In genomic region chr11:75317446-75318122, GRCh38 we compare ENCODE assay signal across 27 cellular contexts. TPM values are rescaled to one million over a fixed set of nuclear protein-coding genes. Genes with fewer than 3 reads are reported as not detected.
DNase-seq lines count a peak whose midpoint lies in the region; TF ChIP-seq lines count a peak whose summit lies in the region.
"Had no signal": no experiment of that assay in that cellular context is flagged by ENCODE, and none has a peak within 500 bp of the region (broad histone marks: within the 10 kb centered on the region; RNA-seq: fewer than 3 reads in every experiment).

No MANE protein-coding gene starts in this region.

- H4K91ac ChIP-seq in mesenchymal stem cell (ENCODE audit: low read length) = no peak overlapping the region

- DNase-seq in NCI-H82 (lab: John Stamatoyannopoulos, UW) (peak; percentile 12), NCI-H82 treated with DMSO at 0.1 percent for 48 hours (lab: John Stamatoyannopoulos, UW; ENCODE audit: unreplicated experiment) (no peak), cerebellum (ENCODE audit: low spot score) (peak; percentile 81), mesenchymal stem cell (no peak), substantia nigra (lab: John Stamatoyannopoulos, UW) (peak in 3 of 49 donors; percentile 17 to 64 (median 29)), NOMO-1 treated with DMSO at 0.1 percent for 48 hours (lab: John Stamatoyannopoulos, UW; ENCODE audit: unreplicated experiment) (no peak), adrenal gland (no peak), posterior vena cava (ENCODE audit: low spot score) (no peak)
- DNase-seq: activated CD4-positive, alpha-beta T cell treated with anti-CD3 and anti-CD28 coated beads for 4 hours; activated naive CD4-positive, alpha-beta T cell treated with anti-CD3 and anti-CD28 coated beads, Interleukin-2, amount 10 ng/mL, durations not matched to agents 7 days and 5 days; activated T-cell treated with anti-CD3 and anti-CD28 coated beads, Interleukin-2, amount 50 U/mL, for 72 hours; anterior cingulate cortex; CD8-positive, alpha-beta T cell; foreskin fibroblast; islet precursor cell; mammary epithelial cell; NCI-H1048; NCI-H187 treated with DMSO at 0.1 percent for 48 hours; NCI-H226; NCI-H774; PC-3; sigmoid colon; T-cell had no signal

- H3K27me3 ChIP-seq in mesenchymal stem cell (ENCODE audit: control insufficient read depth in 1 of 2, insufficient read depth in 1 of 2, low read length in 2 of 2) (no peaks in the 10 kb centered on the region), adrenal gland (no peaks in the 10 kb centered on the region)
- H3K27me3 ChIP-seq: cardiac muscle cell, sigmoid colon had no signal

- no peak overlapping the region for H3K27ac ChIP-seq in mesenchymal stem cell (ENCODE audit: low read length, poor library complexity, severe bottlenecking)
- peak overlapping the region; percentile 29 for H3K27ac ChIP-seq in substantia nigra (ENCODE audit: low read depth, low read length, poor library complexity, severe bottlenecking)
- peak overlapping the region in 1 of 5 donors; percentile 6 for H3K27ac ChIP-seq in adrenal gland
- H3K27ac ChIP-seq: 22Rv1, cardiac muscle cell, parathyroid adenoma, thoracic aorta had no signal

- peak overlapping the region; percentile 29 for H4K8ac ChIP-seq in mesenchymal stem cell (ENCODE audit: low read length)

- H3K4me2 ChIP-seq in mesenchymal stem cell (ENCODE audit: low read length, poor library complexity, severe bottlenecking) = no peak overlapping the region

- peaks cover 0 to 8% of the 10 kb centered on the region in 2 experiments for H3K36me3 ChIP-seq in mesenchymal stem cell (ENCODE audit: control insufficient read depth in 1 of 2, insufficient read depth in 2 of 2, low read depth in 1 of 2, low read length in 2 of 2)
- H3K36me3 ChIP-seq in adrenal gland (replicated peaks in 1 of 2) = no peaks in the 10 kb centered on the region
- H3K36me3 ChIP-seq: cardiac muscle cell, sigmoid colon, thoracic aorta had no signal

- no peak overlapping the region for H2BK15ac ChIP-seq in mesenchymal stem cell (ENCODE audit: low read depth, poor library complexity, severe bottlenecking)

- 78% methylated on average over 12 of the region's 12 CpGs for WGBS in mesenchymal stem cell
- 67 to 72% (median 69%) methylated on average over 10 to 12 of the region's 12 CpGs for WGBS in adrenal gland, 4 donors

- intact Hi-C loops in adrenal gland (cut with DNase I) = no loop called here
- intact Hi-C loops in posterior vena cava (cut with DNase I) = no loop called here

- H3K79me1 ChIP-seq in mesenchymal stem cell (replicated peaks; ENCODE audit: low read length, poor library complexity, severe bottlenecking) = peaks cover 62% of the 10 kb centered on the region

- peak overlapping the region in 1 of 2 experiments; percentile 46 for H3K23ac ChIP-seq in mesenchymal stem cell (ENCODE audit: low read length in 2 of 2)

- H3K9me3 ChIP-seq in mesenchymal stem cell (ENCODE audit: control insufficient read depth, low read length) = no peaks in the 10 kb centered on the region
- no peaks in the 10 kb centered on the region for H3K9me3 ChIP-seq in adrenal gland (replicated peaks in 1 of 3)
- H3K9me3 ChIP-seq: sigmoid colon, thoracic aorta had no signal

- TF ChIP-seq CTCF in adrenal gland (IDR thresholded peaks at IDR 0.05) = no peak

- no peak overlapping the region for H3K4me3 ChIP-seq in mesenchymal stem cell (ENCODE audit: insufficient read depth in 1 of 2, low read depth in 1 of 2, low read length in 2 of 2)
- no peak overlapping the region for H3K4me3 ChIP-seq in adrenal gland
- H3K4me3 ChIP-seq: cardiac muscle cell, sigmoid colon, thoracic aorta had no signal

- H3K14ac ChIP-seq in mesenchymal stem cell (ENCODE audit: low read length in 2 of 2) = no peak overlapping the region

- H3K9ac ChIP-seq in mesenchymal stem cell (ENCODE audit: low read length) = no peak overlapping the region
- H3K9ac ChIP-seq: parathyroid adenoma had no signal

- H2AFZ ChIP-seq in mesenchymal stem cell (ENCODE audit: low read depth, low read length) = no peak overlapping the region
- H2AFZ ChIP-seq: parathyroid adenoma had no signal

- no peak overlapping the region for H2BK120ac ChIP-seq in mesenchymal stem cell (ENCODE audit: low read depth, low read length)

- H2AK5ac ChIP-seq in mesenchymal stem cell (ENCODE audit: low read length, severe bottlenecking) = no peak overlapping the region

- H2BK5ac ChIP-seq in mesenchymal stem cell (ENCODE audit: low read depth, low read length, poor library complexity, severe bottlenecking) = no peak overlapping the region

- no peak overlapping the region for H3K4ac ChIP-seq in mesenchymal stem cell (ENCODE audit: low read depth in 1 of 2, low read length in 2 of 2)

- TF ChIP-seq POLR2A in adrenal gland (IDR thresholded peaks at IDR 0.05) = no peak

- peak overlapping the region in 1 of 2 experiments; percentile 72 for H3K18ac ChIP-seq in mesenchymal stem cell (ENCODE audit: low read depth in 1 of 2, low read length in 2 of 2)

- peaks cover 30% of the 10 kb centered on the region for H3K4me1 ChIP-seq in mesenchymal stem cell (ENCODE audit: control insufficient read depth, insufficient read depth, low read depth, low read length)
- H3K4me1 ChIP-seq in adrenal gland (replicated peaks in 1 of 2) = peaks cover 0 to 12% of the 10 kb centered on the region in 2 donors
- H3K4me1 ChIP-seq: parathyroid adenoma had no signal

- H2BK12ac ChIP-seq in mesenchymal stem cell (ENCODE audit: low read length in 2 of 2) = peak overlapping the region in 1 of 2 experiments; percentile 21

RNA-seq across cellular contexts. Expression of gene ARRB1, which starts 33.9 kb away (rescaled TPM):
- total RNA-seq in cerebellum = 48.4 TPM
- polyA plus RNA-seq in mesenchymal stem cell (2013, experiment 1 of 2) = 65.2 TPM
- polyA plus RNA-seq in mesenchymal stem cell (2013, experiment 2 of 2) = 64.4 TPM
- 10 to 100 TPM; 23.7 to 53.7 (median 32.0) TPM for total RNA-seq in adrenal gland
- 10 to 100 TPM in 1 of 3 donors, 1 to 10 TPM in 2; 4.9 to 15.2 (median 8.8) TPM for polyA plus RNA-seq in adrenal gland
- total RNA-seq in posterior vena cava = 10 to 100 TPM; 42.3 to 44.3 TPM

Comparison
In these comparisons a context has a peak if more than half of its experiments do, and no peak if none do; other contexts are left out.
1. DNase-seq: peak in NCI-H82 (single experiment) and cerebellum (single experiment); none in NCI-H82 treated with DMSO at 0.1 percent for 48 hours (single experiment), mesenchymal stem cell (single experiment), NOMO-1 treated with DMSO at 0.1 percent for 48 hours (single experiment), adrenal gland (0 of 7) and posterior vena cava (single experiment).